In the genomic region with DNA sequence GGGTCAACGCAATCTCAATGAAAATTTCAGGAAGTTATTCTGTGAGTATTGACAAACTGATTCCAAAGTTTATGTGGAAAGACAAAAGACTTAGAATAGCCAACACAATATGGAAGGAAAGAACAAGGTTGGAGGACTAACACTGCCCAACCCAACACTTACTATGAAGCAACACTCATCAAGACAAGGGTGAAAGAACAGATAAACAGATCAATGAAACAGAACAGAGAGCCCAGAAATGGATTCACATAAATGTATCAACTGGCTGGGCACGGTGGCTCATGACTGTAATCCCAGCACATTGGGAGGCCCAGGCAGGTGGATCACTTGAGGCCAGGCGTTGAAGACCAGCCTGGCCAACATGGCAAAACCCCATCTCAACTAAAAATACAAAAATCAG, we compare ENCODE assay signal across 20 cellular contexts.
"Had no signal": no experiment of that assay in that cellular context is flagged by ENCODE, and none has a peak within 500 bp of the region (broad histone marks: within the 10 kb centered on the region; RNA-seq: fewer than 3 reads in every experiment).

No MANE protein-coding gene starts in this region.

- DNase-seq: activated CD4-positive, alpha-beta T cell treated with anti-CD3 and anti-CD28 coated beads for 48 hours; activated gamma-delta T cell treated with Interleukin-2 at 50 U/mL for 16 hours; activated naive CD8-positive, alpha-beta T cell treated with anti-CD3 and anti-CD28 coated beads, Interleukin-2, amount 50 U/mL, for 24 hours; activated T-cell treated with anti-CD3 and anti-CD28 coated beads, Interleukin-2, amount 50 U/mL, for 4 hours; aorta; cerebellar nuclear complex; effector memory CD4-positive, alpha-beta T cell; heart right ventricle; left cardiac atrium; naive thymus-derived CD4-positive, alpha-beta T cell; nucleus accumbens; stimulated activated CD4-positive, alpha-beta T cell treated with anti-CD3 and anti-CD28 coated beads, Interleukin-15, amount 100 ng/mL, for 24 hours; stimulated activated CD4-positive, alpha-beta T cell treated with anti-CD3 and anti-CD28 coated beads, Interleukin-4, amount 100 ng/mL, for 1 hour; stimulated activated naive CD4-positive, alpha-beta T cell; trophoblast cell had no signal

- H3K4me3 Mint-ChIP-seq: activated naive CD8-positive, alpha-beta T cell treated with anti-CD3 and anti-CD28 coated beads, Interleukin-2, amount 50 U/mL, for 24 hours; activated T-cell treated with anti-CD3 and anti-CD28 coated beads, Interleukin-2, amount 50 U/mL, for 4 hours; dendritic cell treated with granulocyte-macrophage colony-stimulating factor and Interleukin-4, amounts not matched to agents 40 ng/mL and 50 ng/mL, for 4 days; WTC11 had no signal

- H3K27me3 ChIP-seq: heart right ventricle had no signal

- H3K27ac ChIP-seq: epithelial cell of prostate, heart right ventricle, skin epidermis had no signal

- H3K36me3 ChIP-seq: heart right ventricle had no signal

- H3K27ac Mint-ChIP-seq: activated naive CD8-positive, alpha-beta T cell treated with anti-CD3 and anti-CD28 coated beads, Interleukin-2, amount 50 U/mL, for 24 hours; dendritic cell treated with granulocyte-macrophage colony-stimulating factor and Interleukin-4, amounts not matched to agents 40 ng/mL and 50 ng/mL, for 4 days; WTC11 had no signal

- ATAC-seq: heart right ventricle, left cardiac atrium, WTC11 had no signal

- H3K27me3 Mint-ChIP-seq: activated naive CD8-positive, alpha-beta T cell treated with anti-CD3 and anti-CD28 coated beads, Interleukin-2, amount 50 U/mL, for 24 hours; dendritic cell treated with granulocyte-macrophage colony-stimulating factor and Interleukin-4, amounts not matched to agents 40 ng/mL and 50 ng/mL, for 4 days; naive thymus-derived CD4-positive, alpha-beta T cell had no signal

- H3K4me3 ChIP-seq: heart right ventricle, lung, skin epidermis had no signal

- H3K9me3 Mint-ChIP-seq: activated T-cell treated with anti-CD3 and anti-CD28 coated beads, Interleukin-2, amount 50 U/mL, for 4 hours; dendritic cell treated with granulocyte-macrophage colony-stimulating factor and Interleukin-4, amounts not matched to agents 40 ng/mL and 50 ng/mL, for 4 days had no signal
